Comparison of ENCODE assay signal across 8 cellular contexts in the genomic region with DNA sequence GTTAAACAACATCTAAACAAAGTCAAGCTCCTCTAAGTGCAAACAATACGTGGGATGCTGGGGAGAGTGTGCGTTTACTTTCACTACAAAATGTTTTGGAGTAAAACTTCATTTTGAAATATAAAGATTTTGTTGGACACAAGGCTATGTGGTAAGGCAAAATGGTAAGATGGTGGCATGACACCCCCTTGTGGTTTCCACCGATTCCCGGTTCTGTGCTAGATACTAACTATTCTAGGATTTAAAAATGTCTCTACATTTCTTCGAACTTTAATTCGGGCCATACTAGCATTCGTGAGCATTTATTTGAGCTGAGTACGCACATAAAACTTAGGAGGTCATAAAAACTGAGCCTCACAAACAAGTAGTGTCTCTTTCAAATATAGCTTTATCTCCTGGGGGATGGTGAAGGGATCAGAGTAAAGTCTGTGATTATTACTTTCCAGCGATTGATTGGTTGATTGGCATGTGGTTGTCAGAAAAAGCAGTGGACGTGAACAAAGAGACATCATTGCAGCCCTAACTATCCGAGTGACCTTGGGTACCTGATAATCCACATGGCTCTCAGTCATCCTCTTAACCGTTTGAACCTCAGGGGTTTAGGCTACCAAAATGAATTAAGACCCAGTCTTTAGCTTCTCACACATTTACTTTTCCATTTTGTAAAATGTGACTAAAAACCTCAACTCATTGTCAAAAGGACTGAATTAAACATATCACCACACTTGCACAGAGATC.
DNase-seq lines count a peak whose midpoint lies in the region; ATAC-seq and TF ChIP-seq lines count a peak whose summit lies in the region.

No MANE protein-coding gene starts in this region.

- H3K4me3 ChIP-seq in AG09309 (ENCODE audit: control insufficient read depth, low read depth, low read length) (peak overlapping the region; percentile 98), adipocyte (ENCODE audit: low read length) (peak overlapping the region; percentile 96), iPS-20b (ENCODE audit: low read length) (peak overlapping the region; percentile 78)

- H3K4me1 Mint-ChIP-seq in stimulated activated effector memory CD8-positive, alpha-beta T cell treated with anti-CD3 and anti-CD28 coated beads, Interleukin-12 subunit alpha, Interleukin-12 subunit beta, amount 100 ng/mL, for 72 hours, result peaks cover 35% of the 10 kb centered on the region

- POLR2A ChIA-PET in GM10248 (lab: Yijun Ruan, JAX), result interaction anchor here (0.5 kb wide), 1 partner anchor 25 kb away, joined by 3 read pairs; no protein-coding TSS in a partner anchor

- no peak overlapping the region for H3K27ac ChIP-seq in iPS-20b (ENCODE audit: low read length)

- TF ChIP-seq CTCF in AG09309 (IDR thresholded peaks at IDR 0.05; ENCODE audit: control insufficient read depth, insufficient read depth, low read depth, low read length, missing control alignments), result peak; percentile 63
- TF ChIP-seq CTCF in GM10248 (IDR thresholded peaks at IDR 0.05; ENCODE audit: control extremely low read depth, extremely low read depth, low read depth, missing control alignments), result peak; percentile 26

- H3K27me3 ChIP-seq in adipocyte (replicated peaks; ENCODE audit: control insufficient read depth, insufficient read depth, low read length) (no peaks in the 10 kb centered on the region), iPS-20b (ENCODE audit: insufficient read depth, low read length) (peaks cover 12% of the 10 kb centered on the region)

- H3K4me3 Mint-ChIP-seq in stimulated activated effector memory CD8-positive, alpha-beta T cell treated with anti-CD3 and anti-CD28 coated beads, Interleukin-12 subunit alpha, Interleukin-12 subunit beta, amount 100 ng/mL, for 72 hours, result peak overlapping the region; percentile 78

- CTCF ChIA-PET in GM10248 (lab: Yijun Ruan, JAX), result interaction anchor here (0.9 to 3.8 kb wide), 30 partner anchors 9 to 354 kb away, joined by 3 to 26 read pairs (median 4); a partner anchor contains a TSS

- no peak for DNase-seq in AG09309 (ENCODE audit: low read depth)
- DNase-seq in GM10248 (ENCODE audit: extremely low spot score), result no peak
- DNase-seq in NCI-H2227 treated with DMSO at 0.1 percent for 48 hours (lab: John Stamatoyannopoulos, UW), result peak; percentile 55
- DNase-seq in adipocyte (ENCODE audit: low read depth), result peak; percentile 78
- no peak for DNase-seq in stimulated activated effector memory CD8-positive, alpha-beta T cell treated with anti-CD3 and anti-CD28 coated beads, Interleukin-12 subunit alpha, Interleukin-12 subunit beta, amount 100 ng/mL, for 72 hours (ENCODE audit: low spot score in 2 of 2)

- ATAC-seq in stimulated activated effector memory CD8-positive, alpha-beta T cell treated with anti-CD3 and anti-CD28 coated beads, Interleukin-12 subunit alpha, Interleukin-12 subunit beta, amount 100 ng/mL, for 72 hours, result no peak
- ATAC-seq in GM21717 (IDR thresholded peaks at IDR 0.05; ENCODE audit: unreplicated experiment) (no peak), GM18511 (IDR thresholded peaks at IDR 0.05; ENCODE audit: unreplicated experiment) (no peak)

- no peaks in the 10 kb centered on the region for H3K9me3 Mint-ChIP-seq in stimulated activated effector memory CD8-positive, alpha-beta T cell treated with anti-CD3 and anti-CD28 coated beads, Interleukin-12 subunit alpha, Interleukin-12 subunit beta, amount 100 ng/mL, for 72 hours

- H3K36me3 Mint-ChIP-seq in stimulated activated effector memory CD8-positive, alpha-beta T cell treated with anti-CD3 and anti-CD28 coated beads, Interleukin-12 subunit alpha, Interleukin-12 subunit beta, amount 100 ng/mL, for 72 hours, result peaks cover 33% of the 10 kb centered on the region

- H3K4me1 ChIP-seq in adipocyte (ENCODE audit: control insufficient read depth, insufficient read depth, low read length) (peaks cover 25% of the 10 kb centered on the region), iPS-20b (ENCODE audit: insufficient read depth, low read length) (peaks cover 11% of the 10 kb centered on the region; the same call in 1 of the 2 replicates)

- H3K36me3 ChIP-seq in adipocyte (ENCODE audit: control insufficient read depth, insufficient read depth, low read length, severe bottlenecking) (no peaks in the 10 kb centered on the region), iPS-20b (ENCODE audit: insufficient read depth, low read depth, low read length) (peaks cover 4% of the 10 kb centered on the region; the same call in 1 of the 2 replicates)

- peak overlapping the region; percentile 97 for H3K9ac ChIP-seq in adipocyte (ENCODE audit: low read length)
- H3K9ac ChIP-seq in iPS-20b (ENCODE audit: low read depth, low read length), result peak overlapping the region; percentile 80; the same call in 1 of the 2 replicates

- H3K27ac Mint-ChIP-seq in stimulated activated effector memory CD8-positive, alpha-beta T cell treated with anti-CD3 and anti-CD28 coated beads, Interleukin-12 subunit alpha, Interleukin-12 subunit beta, amount 100 ng/mL, for 72 hours, result peak overlapping the region; percentile 91

- H3K9me3 ChIP-seq in adipocyte (ENCODE audit: control insufficient read depth, low read length) (no peaks in the 10 kb centered on the region), iPS-20b (ENCODE audit: insufficient read depth, low read depth, low read length) (no peaks in the 10 kb centered on the region)

Comparison
In these comparisons a context has a peak if more than half of its experiments do, and no peak if none do; other contexts are left out.
1. DNase-seq: peak in NCI-H2227 treated with DMSO at 0.1 percent for 48 hours (single experiment) and adipocyte (single experiment); none in AG09309 (single experiment), GM10248 (single experiment) and stimulated activated effector memory CD8-positive, alpha-beta T cell treated with anti-CD3 and anti-CD28 coated beads, Interleukin-12 subunit alpha, Interleukin-12 subunit beta, amount 100 ng/mL, for 72 hours (0 of 2).
2. Peak in every context shown above with its lines, with median percentiles within 50 percentile points of each other: H3K4me3 ChIP-seq.